In the genomic region with DNA sequence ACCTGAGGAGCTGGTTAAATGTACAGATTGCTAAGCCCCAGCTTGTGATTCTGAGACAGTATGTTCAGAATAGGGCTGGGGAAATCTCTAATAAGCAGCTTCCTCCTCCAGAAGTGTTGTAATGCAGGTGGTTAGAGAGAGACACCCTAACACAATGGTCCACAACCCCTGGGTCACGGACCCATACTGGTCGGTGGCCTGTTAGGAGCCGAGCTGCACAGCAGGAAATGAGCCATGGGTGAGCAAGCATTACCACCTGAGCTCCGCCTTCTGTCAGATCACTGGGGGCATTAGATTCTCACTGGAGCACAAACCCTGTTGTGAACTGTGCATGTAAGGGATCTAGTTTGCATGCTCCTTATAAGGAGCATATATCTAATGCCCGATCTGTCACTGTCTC, we compare ENCODE assay signal across 16 cellular contexts.
DNase-seq lines count a peak whose midpoint lies in the region; ATAC-seq, FAIRE-seq and TF ChIP-seq lines count a peak whose summit lies in the region.
"Had no signal": no experiment of that assay in that cellular context is flagged by ENCODE, and none has a peak within 500 bp of the region (broad histone marks: within the 10 kb centered on the region; RNA-seq: fewer than 3 reads in every experiment).

No MANE protein-coding gene starts in this region.

- TF ChIP-seq RAD21 in HepG2 (CRISPR knock-in tag; IDR thresholded peaks at IDR 0.05), result no peak

- dilution Hi-C loops in keratinocyte (cut with MboI; ENCODE audit: extremely low pct_ligation_motif_present, low sequenced_read_pairs), result no loop called here

- H3K27me3 ChIP-seq in keratinocyte (ENCODE audit: control insufficient read depth, extremely low read depth, insufficient read depth, low read length) (no peaks in the 10 kb centered on the region), HepG2 (ENCODE audit: control insufficient read depth in 1 of 2, insufficient read depth in 2 of 2, low read length in 2 of 2) (no peaks in the 10 kb centered on the region), heart left ventricle (no peaks in the 10 kb centered on the region)

- ATAC-seq in HG03571 (IDR thresholded peaks at IDR 0.05; ENCODE audit: unreplicated experiment), result peak; percentile 48
- ATAC-seq in GM21360 (IDR thresholded peaks at IDR 0.05; ENCODE audit: unreplicated experiment), result no peak
- ATAC-seq in HepG2, result no peak
- no peak for ATAC-seq in activated CD4-positive, alpha-beta T cell treated with anti-CD3 and anti-CD28 coated beads for 36 hours
- ATAC-seq in heart left ventricle, result no peak
- ATAC-seq: activated T-cell treated with anti-CD3 and anti-CD28 coated beads, Interleukin-2, amount 50 U/mL, for 4 hours; SK-N-SH treated with all-trans-retinoic acid at 6 μM for 48 hours had no signal

- H3K4me3 Mint-ChIP-seq in activated CD4-positive, alpha-beta T cell treated with anti-CD3 and anti-CD28 coated beads for 36 hours, result no peak overlapping the region
- H3K4me3 Mint-ChIP-seq: activated CD4-positive, alpha-beta memory T cell treated with anti-CD3 and anti-CD28 coated beads for 36 hours; activated naive CD8-positive, alpha-beta T cell; activated T-cell treated with anti-CD3 and anti-CD28 coated beads, Interleukin-2, amount 50 U/mL, for 4 hours; nephron progenitor cell had no signal

- no peak overlapping the region for H3K4me2 ChIP-seq in keratinocyte (ENCODE audit: control insufficient read depth, extremely low read depth, insufficient read depth, low read depth, low read length)
- no peak overlapping the region for H3K4me2 ChIP-seq in HepG2 (ENCODE audit: low read depth, low read length)

- POLR2A ChIA-PET in HepG2 (lab: Yijun Ruan, JAX), result no interaction called here
- POLR2A ChIA-PET in activated CD4-positive, alpha-beta T cell treated with anti-CD3 and anti-CD28 coated beads for 36 hours (lab: Charles Lee), result no interaction called here

- H3K9me3 ChIP-seq in keratinocyte (ENCODE audit: control insufficient read depth, low read depth, low read length) (no peaks in the 10 kb centered on the region), HepG2 (ENCODE audit: low read length) (no peaks in the 10 kb centered on the region), heart left ventricle (no peaks in the 10 kb centered on the region)

- H3K4me3 ChIP-seq in keratinocyte (ENCODE audit: control insufficient read depth in 2 of 3, extremely low read depth in 1 of 3, insufficient read depth in 2 of 3, low read depth in 1 of 3, low read length in 3 of 3) (no peak overlapping the region), HepG2 (replicated peaks in 1 of 3; ENCODE audit: insufficient read depth in 1 of 3, low read depth in 2 of 3, low read length in 3 of 3) (no peak overlapping the region), heart left ventricle (no peak overlapping the region)
- H3K4me3 ChIP-seq: lung had no signal

- DNase-seq in GM12891 (ENCODE audit: insufficient read length, low spot score), result no peak
- DNase-seq in RKO (ENCODE audit: low spot score), result peak; percentile 23
- no peak for DNase-seq in keratinocyte (ENCODE audit: low read depth, low spot score)
- no peak for DNase-seq in HepG2 (ENCODE audit: low spot score)
- DNase-seq in activated CD4-positive, alpha-beta T cell treated with anti-CD3 and anti-CD28 coated beads for 36 hours, result no peak
- no peak for DNase-seq in heart left ventricle
- DNase-seq: activated CD4-positive, alpha-beta memory T cell treated with anti-CD3 and anti-CD28 coated beads for 36 hours; activated T-cell treated with anti-CD3 and anti-CD28 coated beads, Interleukin-2, amount 50 U/mL, for 4 hours; Calu3; effector memory CD4-positive, alpha-beta T cell; nephron progenitor cell had no signal

- H3K27me3 Mint-ChIP-seq in activated CD4-positive, alpha-beta T cell treated with anti-CD3 and anti-CD28 coated beads for 36 hours, result no peaks in the 10 kb centered on the region
- H3K27me3 Mint-ChIP-seq: activated CD4-positive, alpha-beta memory T cell treated with anti-CD3 and anti-CD28 coated beads for 36 hours; activated naive CD8-positive, alpha-beta T cell had no signal

- H2AFZ ChIP-seq in keratinocyte (ENCODE audit: control insufficient read depth, low read length) (no peak overlapping the region), HepG2 (ENCODE audit: low read length) (no peak overlapping the region)

- peaks cover 66 to 68% of the 10 kb centered on the region in 2 experiments for H3K36me3 ChIP-seq in keratinocyte (ENCODE audit: control insufficient read depth in 2 of 2, extremely low read depth in 1 of 2, insufficient read depth in 2 of 2, low read length in 2 of 2)
- H3K36me3 ChIP-seq in HepG2 (replicated peaks in 1 of 2; ENCODE audit: control insufficient read depth in 1 of 2, insufficient read depth in 2 of 2, low read length in 2 of 2), result no peaks in the 10 kb centered on the region
- H3K36me3 ChIP-seq in heart left ventricle, result no peaks in the 10 kb centered on the region

- H3K4me1 Mint-ChIP-seq in activated CD4-positive, alpha-beta T cell treated with anti-CD3 and anti-CD28 coated beads for 36 hours, result no peaks in the 10 kb centered on the region
- H3K4me1 Mint-ChIP-seq: nephron progenitor cell had no signal

- H3K9ac ChIP-seq in keratinocyte (ENCODE audit: control insufficient read depth, extremely low read depth, insufficient read depth, low read length), result peak overlapping the region; percentile 34
- no peak overlapping the region for H3K9ac ChIP-seq in HepG2 (ENCODE audit: insufficient read depth, low read depth, low read length)

- no peak overlapping the region for H3K27ac Mint-ChIP-seq in activated CD4-positive, alpha-beta T cell treated with anti-CD3 and anti-CD28 coated beads for 36 hours
- H3K27ac Mint-ChIP-seq: activated CD4-positive, alpha-beta memory T cell treated with anti-CD3 and anti-CD28 coated beads for 36 hours; activated naive CD8-positive, alpha-beta T cell; nephron progenitor cell had no signal

- H3K27ac ChIP-seq in keratinocyte (ENCODE audit: control insufficient read depth, insufficient read depth, low read length), result peak overlapping the region; percentile 25
- H3K27ac ChIP-seq in HepG2 (ENCODE audit: extremely low read length, insufficient read depth, low read length), result no peak overlapping the region
- H3K27ac ChIP-seq in heart left ventricle, result no peak overlapping the region

- CTCF ChIA-PET in HepG2 (lab: Yijun Ruan, JAX; ENCODE audit: low intra/inter-chr PET ratio, low total read pairs), result no interaction called here
- CTCF ChIA-PET in activated CD4-positive, alpha-beta T cell treated with anti-CD3 and anti-CD28 coated beads for 36 hours (lab: Charles Lee), result interaction anchor here (0.6 to 0.7 kb wide), 2 partner anchors 9 to 11 kb away, joined by 3 read pairs; no protein-coding TSS in a partner anchor

- H3K9me1 ChIP-seq in keratinocyte (ENCODE audit: control insufficient read depth, extremely low read depth, insufficient read depth, low read length), result peaks cover 2% of the 10 kb centered on the region

- TF ChIP-seq POLR2A in GM12891 (IDR thresholded peaks at IDR 0.05; ENCODE audit: low read depth, low read length) (no peak), HepG2 (IDR thresholded peaks at IDR 0.05; ENCODE audit: insufficient read depth in 1 of 2, low read depth in 2 of 2, low read length in 2 of 2) (no peak), heart left ventricle (IDR thresholded peaks at IDR 0.05) (no peak)

- FAIRE-seq in GM12891 (lab: Jason Lieb, UNC) (peak; percentile 62), keratinocyte (lab: Jason Lieb, UNC) (peak; percentile 84), HepG2 (lab: Jason Lieb, UNC) (no peak)

- TF ChIP-seq CTCF in keratinocyte (optimal IDR thresholded peaks at IDR 0.05 in 1 of 3, IDR thresholded peaks at IDR 0.05 in 1 of 3, conservative IDR thresholded peaks at IDR 0.05 in 1 of 3; ENCODE audit: extremely low read depth in 1 of 3, insufficient read depth in 2 of 3, low read length in 3 of 3) (no peak), HepG2 (CRISPR knock-in tag; IDR thresholded peaks at IDR 0.05) (no peak), heart left ventricle (IDR thresholded peaks at IDR 0.05) (no peak)

- no TSS peak for BruUV-seq in HepG2 (replicated peaks; lab: Mats Ljungman, UMichigan)

- in situ Hi-C loops in HepG2 (cut with HindIII; ENCODE audit: extremely low pct_ligation_motif_present, low pct_unique_long_range_greater_than_20kb), result no loop called here

- no peaks in the 10 kb centered on the region for H3K36me3 Mint-ChIP-seq in activated CD4-positive, alpha-beta T cell treated with anti-CD3 and anti-CD28 coated beads for 36 hours (ENCODE audit: low read depth)
- H3K36me3 Mint-ChIP-seq: activated CD4-positive, alpha-beta memory T cell treated with anti-CD3 and anti-CD28 coated beads for 36 hours; activated naive CD8-positive, alpha-beta T cell had no signal

- peaks cover 3% of the 10 kb centered on the region for H4K20me1 ChIP-seq in keratinocyte (ENCODE audit: control insufficient read depth, extremely low read depth, insufficient read depth, low read length)
- no peaks in the 10 kb centered on the region for H4K20me1 ChIP-seq in HepG2 (ENCODE audit: insufficient read depth, low read length)

- 68% methylated on average over 2 of the region's 5 CpGs for WGBS in HepG2 (ENCODE audit: low lambda C conversion rate)
- WGBS in heart left ventricle, 4 donors, result 84 to 89% (median 85%) methylated on average over 5 of the region's 5 CpGs

- TF ChIP-seq EP300 in HepG2 (IDR thresholded peaks at IDR 0.05; ENCODE audit: low read depth in 2 of 2, low read length in 2 of 2) (no peak), HepG2 (CRISPR knock-in tag; IDR thresholded peaks at IDR 0.05; ENCODE audit: borderline replicate concordance) (no peak)

- H3K4me1 ChIP-seq in keratinocyte (ENCODE audit: control insufficient read depth, extremely low read depth, insufficient read depth, low read length) (peaks cover 16% of the 10 kb centered on the region), HepG2 (ENCODE audit: insufficient read depth, low read length) (no peaks in the 10 kb centered on the region), heart left ventricle (no peaks in the 10 kb centered on the region)

- intact Hi-C loops in HepG2 (cut with micrococcal nuclease; ENCODE audit: unreplicated experiment) (no loop called here), heart left ventricle (cut with DNase I) (no loop called here)
- intact Hi-C loops in activated CD4-positive, alpha-beta T cell treated with anti-CD3 and anti-CD28 coated beads for 36 hours (cut with DNase I, micrococcal nuclease), result no loop called here

- no peaks in the 10 kb centered on the region for H3K9me3 Mint-ChIP-seq in activated CD4-positive, alpha-beta T cell treated with anti-CD3 and anti-CD28 coated beads for 36 hours (ENCODE audit: low read depth)
- H3K9me3 Mint-ChIP-seq: activated CD4-positive, alpha-beta memory T cell treated with anti-CD3 and anti-CD28 coated beads for 36 hours; activated T-cell treated with anti-CD3 and anti-CD28 coated beads, Interleukin-2, amount 50 U/mL, for 4 hours; nephron progenitor cell had no signal

- H3K79me2 ChIP-seq in keratinocyte (ENCODE audit: control insufficient read depth, insufficient read depth, low read length), result no peaks in the 10 kb centered on the region
- no peaks in the 10 kb centered on the region for H3K79me2 ChIP-seq in HepG2 (ENCODE audit: insufficient read depth, low read length)

TF ChIP-seq in GM12891, 5 proteins besides CTCF, POLR2A, EP300 and RAD21 (continues in another document):
- no peak for TF ChIP-seq SPI1 (IDR thresholded peaks at IDR 0.05; ENCODE audit: low read depth, low read length)

TF ChIP-seq in HepG2, 621 proteins besides CTCF, POLR2A, EP300 and RAD21 (continues in another document):
- TF ChIP-seq MTF1 (CRISPR knock-in tag; IDR thresholded peaks at IDR 0.05), result no peak
- TF ChIP-seq EHMT2 (IDR thresholded peaks at IDR 0.05; ENCODE audit: borderline replicate concordance, low read depth, low read length), result no peak
